In the genomic region with DNA sequence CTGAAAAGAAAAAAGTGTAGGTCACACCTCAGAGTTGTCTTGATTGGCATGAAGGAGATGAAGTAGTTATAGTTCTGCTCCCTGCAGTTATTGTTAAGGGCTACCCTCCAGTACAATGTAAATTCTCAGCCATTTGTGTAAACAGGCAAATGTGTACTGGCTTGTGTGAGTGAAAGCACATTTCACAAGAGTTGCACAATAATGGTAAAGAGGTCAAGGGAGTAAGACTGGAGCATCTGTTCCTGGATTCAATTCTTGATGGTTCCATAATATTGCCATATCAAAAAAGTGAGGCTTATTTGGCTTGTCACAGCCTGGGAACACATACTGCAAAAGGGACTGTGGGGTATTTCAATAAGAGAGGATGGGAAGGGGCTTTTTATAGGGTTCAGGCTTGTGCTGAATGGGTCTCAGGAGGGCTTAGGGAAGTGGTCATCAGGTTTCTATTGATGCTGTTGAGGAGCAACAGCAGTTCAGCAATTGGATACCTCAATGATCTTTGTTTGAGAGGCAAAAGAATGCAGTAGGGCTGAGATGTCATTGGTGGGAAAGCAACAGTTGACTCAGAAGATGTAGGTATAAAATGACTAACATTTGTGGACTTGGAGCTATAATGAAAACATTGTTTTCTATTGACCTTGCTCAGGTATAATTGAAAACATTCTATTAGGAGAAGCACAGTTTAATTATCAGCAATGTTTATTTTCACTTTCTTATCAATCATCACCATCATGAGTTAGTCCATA, we compare ENCODE assay signal across 24 cellular contexts.
DNase-seq lines count a peak whose midpoint lies in the region; ATAC-seq and TF ChIP-seq lines count a peak whose summit lies in the region.
"Had no signal": no experiment of that assay in that cellular context is flagged by ENCODE, and none has a peak within 500 bp of the region (broad histone marks: within the 10 kb centered on the region; RNA-seq: fewer than 3 reads in every experiment).

No MANE protein-coding gene starts in this region.

- no peak overlapping the region for H2AFZ ChIP-seq in mammary epithelial cell (ENCODE audit: low read depth, low read length)

- H3K27me3 ChIP-seq in mammary epithelial cell (ENCODE audit: insufficient read depth, low read length), result no peaks in the 10 kb centered on the region
- H3K27me3 ChIP-seq in left lung, result no peaks in the 10 kb centered on the region
- H3K27me3 ChIP-seq in SJCRH30, result no peaks in the 10 kb centered on the region
- H3K27me3 ChIP-seq in gastroesophageal sphincter, result no peaks in the 10 kb centered on the region
- H3K27me3 ChIP-seq: cardiac muscle cell, neutrophil, testis had no signal

- intact Hi-C loops in mammary epithelial cell (cut with micrococcal nuclease), result no loop called here
- intact Hi-C loops in left lung (cut with DNase I), result no loop called here

- H3K4me1 ChIP-seq in mammary epithelial cell (ENCODE audit: insufficient read depth, low read length), result peaks cover 7% of the 10 kb centered on the region
- H3K4me1 ChIP-seq in left lung, result no peaks in the 10 kb centered on the region
- H3K4me1 ChIP-seq in SJCRH30, result no peaks in the 10 kb centered on the region
- H3K4me1 ChIP-seq in gastroesophageal sphincter, result no peaks in the 10 kb centered on the region
- H3K4me1 ChIP-seq: testis had no signal

- H3K9ac ChIP-seq in mammary epithelial cell (ENCODE audit: insufficient read depth, low read length), result no peak overlapping the region

- BruUV-seq in mammary epithelial cell (replicated peaks; lab: Mats Ljungman, UMichigan), result no TSS peak

- H3K36me3 ChIP-seq in mammary epithelial cell (ENCODE audit: insufficient read depth, low read length), result no peaks in the 10 kb centered on the region
- no peaks in the 10 kb centered on the region for H3K36me3 ChIP-seq in left lung
- no peaks in the 10 kb centered on the region for H3K36me3 ChIP-seq in SJCRH30
- no peaks in the 10 kb centered on the region for H3K36me3 ChIP-seq in gastroesophageal sphincter
- H3K36me3 ChIP-seq: cardiac muscle cell, neutrophil had no signal

- H3K9me3 ChIP-seq in mammary epithelial cell (replicated peaks; ENCODE audit: insufficient read depth, low read length), result no peaks in the 10 kb centered on the region
- no peaks in the 10 kb centered on the region for H3K9me3 ChIP-seq in left lung
- no peaks in the 10 kb centered on the region for H3K9me3 ChIP-seq in SJCRH30 (replicated peaks)
- no peaks in the 10 kb centered on the region for H3K9me3 ChIP-seq in gastroesophageal sphincter
- H3K9me3 ChIP-seq: neutrophil, testis had no signal

- dilution Hi-C loops in mammary epithelial cell (cut with HindIII; ENCODE audit: low sequenced_read_pairs), result no loop called here

- no peaks in the 10 kb centered on the region for H3K4me1 Mint-ChIP-seq in activated naive CD8-positive, alpha-beta T cell treated with anti-CD3 and anti-CD28 coated beads, Interleukin-2, amount 50 U/mL, for 24 hours
- H3K4me1 Mint-ChIP-seq: activated CD4-positive, alpha-beta T cell treated with anti-CD3 and anti-CD28 coated beads, Interleukin-2, amount 10 ng/mL, durations not matched to agents 24 days and 14 days; activated naive CD8-positive, alpha-beta T cell treated with anti-CD3 and anti-CD28 coated beads, Interleukin-2, amount 10 ng/mL, durations not matched to agents 7 days and 5 days; stimulated activated memory B cell treated with anti-CD40 and anti-IgM and Interleukin-4, amounts not matched to agents 10 μg/mL and 1 μg/mL and 100 μg/mL, for 72 hours; T-cell had no signal

- no peak for TF ChIP-seq CTCF in mammary epithelial cell (conservative IDR thresholded peaks at IDR 0.05 in 1 of 2, IDR thresholded peaks at IDR 0.05 in 1 of 2; ENCODE audit: extremely low read depth in 1 of 2, insufficient read depth in 1 of 2, low read depth in 1 of 2, low read length in 2 of 2)
- TF ChIP-seq CTCF in left lung (IDR thresholded peaks at IDR 0.05), result no peak
- TF ChIP-seq CTCF in gastroesophageal sphincter (IDR thresholded peaks at IDR 0.05), result no peak

- no peak overlapping the region for H3K4me2 ChIP-seq in mammary epithelial cell (ENCODE audit: insufficient read depth, low read depth, low read length)

- no peak overlapping the region for H3K27ac Mint-ChIP-seq in activated naive CD8-positive, alpha-beta T cell treated with anti-CD3 and anti-CD28 coated beads, Interleukin-2, amount 50 U/mL, for 24 hours
- H3K27ac Mint-ChIP-seq: activated CD4-positive, alpha-beta T cell treated with anti-CD3 and anti-CD28 coated beads, Interleukin-2, amount 10 ng/mL, durations not matched to agents 24 days and 14 days; activated naive CD8-positive, alpha-beta T cell treated with anti-CD3 and anti-CD28 coated beads, Interleukin-2, amount 10 ng/mL, durations not matched to agents 7 days and 5 days; activated T-helper 2 cell treated with anti-CD3 and anti-CD28 coated beads, Interferon-gamma antibody, Interleukin-2, Interleukin-4, amounts not matched to agents 10 μg/mL and 5 μg/mL and 100 μg/mL, durations not matched to agents 14 hours and 24 hours and 36 hours; stimulated activated memory B cell treated with anti-CD40 and anti-IgM and Interleukin-4, amounts not matched to agents 10 μg/mL and 1 μg/mL and 100 μg/mL, for 72 hours; T-cell had no signal

- H3K4me3 Mint-ChIP-seq in activated naive CD8-positive, alpha-beta T cell treated with anti-CD3 and anti-CD28 coated beads, Interleukin-2, amount 50 U/mL, for 24 hours, result no peak overlapping the region
- H3K4me3 Mint-ChIP-seq: activated CD4-positive, alpha-beta T cell treated with anti-CD3 and anti-CD28 coated beads, Interleukin-2, amount 10 ng/mL, durations not matched to agents 24 days and 14 days; activated naive CD8-positive, alpha-beta T cell treated with anti-CD3 and anti-CD28 coated beads, Interleukin-2, amount 10 ng/mL, durations not matched to agents 7 days and 5 days; stimulated activated memory B cell treated with anti-CD40 and anti-IgM and Interleukin-4, amounts not matched to agents 10 μg/mL and 1 μg/mL and 100 μg/mL, for 72 hours; T-cell had no signal

- H4K20me1 ChIP-seq in mammary epithelial cell (ENCODE audit: insufficient read depth, low read length), result no peaks in the 10 kb centered on the region

- no peak for TF ChIP-seq EP300 in gastroesophageal sphincter (IDR thresholded peaks at IDR 0.05)

- H3K36me3 Mint-ChIP-seq in activated naive CD8-positive, alpha-beta T cell treated with anti-CD3 and anti-CD28 coated beads, Interleukin-2, amount 50 U/mL, for 24 hours (ENCODE audit: low read depth), result no peaks in the 10 kb centered on the region
- H3K36me3 Mint-ChIP-seq: activated naive CD8-positive, alpha-beta T cell treated with anti-CD3 and anti-CD28 coated beads, Interleukin-2, amount 10 ng/mL, durations not matched to agents 7 days and 5 days; stimulated activated memory B cell treated with anti-CD40 and anti-IgM and Interleukin-4, amounts not matched to agents 10 μg/mL and 1 μg/mL and 100 μg/mL, for 72 hours; T-cell had no signal

- H3K4me3 ChIP-seq in mammary epithelial cell (replicated peaks in 1 of 3; ENCODE audit: insufficient read depth in 1 of 3, low read depth in 2 of 3, low read length in 3 of 3) (no peak overlapping the region), left lung (no peak overlapping the region), SJCRH30 (no peak overlapping the region), gastroesophageal sphincter (no peak overlapping the region)
- H3K4me3 ChIP-seq: cardiac muscle cell, testis had no signal

- H3K79me2 ChIP-seq in mammary epithelial cell (ENCODE audit: insufficient read depth, low read length), result no peaks in the 10 kb centered on the region

- no peaks in the 10 kb centered on the region for H3K27me3 Mint-ChIP-seq in activated naive CD8-positive, alpha-beta T cell treated with anti-CD3 and anti-CD28 coated beads, Interleukin-2, amount 50 U/mL, for 24 hours
- H3K27me3 Mint-ChIP-seq: activated CD4-positive, alpha-beta T cell treated with anti-CD3 and anti-CD28 coated beads, Interleukin-2, amount 10 ng/mL, durations not matched to agents 24 days and 14 days; activated naive CD8-positive, alpha-beta T cell treated with anti-CD3 and anti-CD28 coated beads, Interleukin-2, amount 10 ng/mL, durations not matched to agents 7 days and 5 days; stimulated activated memory B cell treated with anti-CD40 and anti-IgM and Interleukin-4, amounts not matched to agents 10 μg/mL and 1 μg/mL and 100 μg/mL, for 72 hours had no signal

- DNase-seq in HCEC 1CT (peak; percentile 58), NCI-H526 (lab: John Stamatoyannopoulos, UW) (peak; percentile 80 to 82), mammary epithelial cell (peak; percentile 68), left lung (no peak), SJCRH30 (no peak), NCI-H2081 (lab: John Stamatoyannopoulos, UW) (no peak)
- DNase-seq in activated naive CD8-positive, alpha-beta T cell treated with anti-CD3 and anti-CD28 coated beads, Interleukin-2, amount 50 U/mL, for 24 hours, result no peak
- DNase-seq: ACHN; activated CD4-positive, alpha-beta T cell treated with anti-CD3 and anti-CD28 coated beads, Interleukin-2, amount 10 ng/mL, durations not matched to agents 24 days and 14 days; activated naive CD8-positive, alpha-beta T cell treated with anti-CD3 and anti-CD28 coated beads, Interleukin-2, amount 10 ng/mL, durations not matched to agents 7 days and 5 days; glutamatergic neuron; left colon; NCI-H1417; NCI-H2171 treated with DMSO at 0.1 percent for 48 hours; NK-92 treated with Interleukin-12 subunit alpha and Interleukin-12 subunit beta, amount 100 ng/mL, for 24 hours; retina; T-cell; testis had no signal

- in situ Hi-C loops in mammary epithelial cell (cut with MboI; ENCODE audit: low sequenced_read_pairs in 2 of 2), result no loop called here

- CTCF ChIA-PET in mammary epithelial cell (lab: Charles Lee; ENCODE audit: low non-redundant PET), result no interaction called here

- TF ChIP-seq POLR2A in gastroesophageal sphincter (IDR thresholded peaks at IDR 0.05), result no peak

- peak; percentile 82 for ATAC-seq in left lung
- ATAC-seq in gastroesophageal sphincter, result no peak
- ATAC-seq in activated naive CD8-positive, alpha-beta T cell treated with anti-CD3 and anti-CD28 coated beads, Interleukin-2, amount 50 U/mL, for 24 hours, result no peak
- ATAC-seq: left colon; Right ventricle myocardium inferior; stimulated activated memory B cell treated with anti-CD40 and anti-IgM and Interleukin-4, amounts not matched to agents 10 μg/mL and 1 μg/mL and 100 μg/mL, for 72 hours; T-cell had no signal

- no peaks in the 10 kb centered on the region for H3K9me3 Mint-ChIP-seq in activated naive CD8-positive, alpha-beta T cell treated with anti-CD3 and anti-CD28 coated beads, Interleukin-2, amount 50 U/mL, for 24 hours
- H3K9me3 Mint-ChIP-seq: activated CD4-positive, alpha-beta T cell treated with anti-CD3 and anti-CD28 coated beads, Interleukin-2, amount 10 ng/mL, durations not matched to agents 24 days and 14 days; activated naive CD8-positive, alpha-beta T cell treated with anti-CD3 and anti-CD28 coated beads, Interleukin-2, amount 10 ng/mL, durations not matched to agents 7 days and 5 days; activated T-helper 2 cell treated with anti-CD3 and anti-CD28 coated beads, Interferon-gamma antibody, Interleukin-2, Interleukin-4, amounts not matched to agents 10 μg/mL and 5 μg/mL and 100 μg/mL, durations not matched to agents 14 hours and 24 hours and 36 hours; stimulated activated memory B cell treated with anti-CD40 and anti-IgM and Interleukin-4, amounts not matched to agents 10 μg/mL and 1 μg/mL and 100 μg/mL, for 72 hours had no signal

- H3K27ac ChIP-seq in mammary epithelial cell (ENCODE audit: insufficient read depth, low read depth, low read length) (no peak overlapping the region), left lung (no peak overlapping the region), SJCRH30 (no peak overlapping the region), gastroesophageal sphincter (no peak overlapping the region)
- H3K27ac ChIP-seq: cardiac muscle cell, neutrophil, testis had no signal

Comparison
In these comparisons a context has a peak if more than half of its experiments do, and no peak if none do; other contexts are left out.
1. DNase-seq: peak in HCEC 1CT (single experiment), NCI-H526 (2 of 2) and mammary epithelial cell (single experiment); none in left lung (0 of 2), SJCRH30 (0 of 2), activated naive CD8-positive, alpha-beta T cell treated with anti-CD3 and anti-CD28 coated beads, Interleukin-2, amount 50 U/mL, for 24 hours (single experiment) and NCI-H2081 (0 of 2).